Comparison of ENCODE assay signal across 15 cellular contexts in genomic region chrX:97672608-97673007, GRCh38.
DNase-seq lines count a peak whose midpoint lies in the region; TF ChIP-seq lines count a peak whose summit lies in the region.
"Had no signal": no experiment of that assay in that cellular context is flagged by ENCODE, and none has a peak within 500 bp of the region (broad histone marks: within the 10 kb centered on the region; RNA-seq: fewer than 3 reads in every experiment).

No MANE protein-coding gene starts in this region.

- no peak overlapping the region for H3K27ac Mint-ChIP-seq in activated naive CD8-positive, alpha-beta T cell treated with anti-CD3 and anti-CD28 coated beads for 36 hours
- H3K27ac Mint-ChIP-seq: B cell; CD4-positive, alpha-beta T cell; T-helper 1 cell treated with Interleukin-12 subunit alpha and Interleukin-12 subunit beta and Interleukin-4 antibody, amounts not matched to agents 30 μg/mL and 1 μg/mL, for 36 hours had no signal

- no peak for TF ChIP-seq CTCF in 22Rv1 (IDR thresholded peaks at IDR 0.05)

- H3K27ac ChIP-seq in 22Rv1 = peak overlapping the region; percentile 55

- peaks cover under 1% of the 10 kb centered on the region for H3K27me3 Mint-ChIP-seq in activated naive CD8-positive, alpha-beta T cell treated with anti-CD3 and anti-CD28 coated beads for 36 hours
- H3K27me3 Mint-ChIP-seq: B cell; CD4-positive, alpha-beta T cell had no signal

- H3K4me1 Mint-ChIP-seq in activated naive CD8-positive, alpha-beta T cell treated with anti-CD3 and anti-CD28 coated beads for 36 hours = no peaks in the 10 kb centered on the region
- H3K4me1 Mint-ChIP-seq: B cell had no signal

- no peaks in the 10 kb centered on the region for H3K9me3 Mint-ChIP-seq in activated naive CD8-positive, alpha-beta T cell treated with anti-CD3 and anti-CD28 coated beads for 36 hours
- H3K9me3 Mint-ChIP-seq: CD4-positive, alpha-beta T cell; T-helper 1 cell treated with Interleukin-12 subunit alpha and Interleukin-12 subunit beta and Interleukin-4 antibody, amounts not matched to agents 30 μg/mL and 1 μg/mL, for 36 hours had no signal

- H3K4me3 Mint-ChIP-seq in activated naive CD8-positive, alpha-beta T cell treated with anti-CD3 and anti-CD28 coated beads for 36 hours = no peak overlapping the region
- H3K4me3 Mint-ChIP-seq: B cell; CD4-positive, alpha-beta T cell; T-helper 1 cell treated with Interleukin-12 subunit alpha and Interleukin-12 subunit beta and Interleukin-4 antibody, amounts not matched to agents 30 μg/mL and 1 μg/mL, for 36 hours had no signal

- no peaks in the 10 kb centered on the region for H3K36me3 Mint-ChIP-seq in activated naive CD8-positive, alpha-beta T cell treated with anti-CD3 and anti-CD28 coated beads for 36 hours

- DNase-seq in DMS153 treated with DMSO at 0.1 percent for 48 hours (lab: John Stamatoyannopoulos, UW; ENCODE audit: unreplicated experiment) (peak; percentile 75), NCI-H146 treated with DMSO at 0.1 percent for 48 hours (lab: John Stamatoyannopoulos, UW; ENCODE audit: unreplicated experiment) (peak; percentile 89), NCI-H69 (lab: John Stamatoyannopoulos, UW) (peak; percentile 79), NCI-H187 treated with DMSO at 0.1 percent for 48 hours (lab: John Stamatoyannopoulos, UW) (no peak), hepatic stellate cell (ENCODE audit: low spot score) (no peak), RPMI8226 (no peak)
- DNase-seq in activated naive CD8-positive, alpha-beta T cell treated with anti-CD3 and anti-CD28 coated beads for 36 hours = no peak
- DNase-seq: CD4-positive, alpha-beta T cell; EL; GOT3; NCI-H774; Right ventricle myocardium superior had no signal

Comparison
In these comparisons a context has a peak if more than half of its experiments do, and no peak if none do; other contexts are left out.
1. DNase-seq: peak in DMS153 treated with DMSO at 0.1 percent for 48 hours (single experiment), NCI-H146 treated with DMSO at 0.1 percent for 48 hours (single experiment) and NCI-H69 (single experiment); none in NCI-H187 treated with DMSO at 0.1 percent for 48 hours (single experiment), hepatic stellate cell (single experiment), RPMI8226 (single experiment) and activated naive CD8-positive, alpha-beta T cell treated with anti-CD3 and anti-CD28 coated beads for 36 hours (single experiment).